Comparison of ENCODE assay signal across 8 cellular contexts in the genomic region with DNA sequence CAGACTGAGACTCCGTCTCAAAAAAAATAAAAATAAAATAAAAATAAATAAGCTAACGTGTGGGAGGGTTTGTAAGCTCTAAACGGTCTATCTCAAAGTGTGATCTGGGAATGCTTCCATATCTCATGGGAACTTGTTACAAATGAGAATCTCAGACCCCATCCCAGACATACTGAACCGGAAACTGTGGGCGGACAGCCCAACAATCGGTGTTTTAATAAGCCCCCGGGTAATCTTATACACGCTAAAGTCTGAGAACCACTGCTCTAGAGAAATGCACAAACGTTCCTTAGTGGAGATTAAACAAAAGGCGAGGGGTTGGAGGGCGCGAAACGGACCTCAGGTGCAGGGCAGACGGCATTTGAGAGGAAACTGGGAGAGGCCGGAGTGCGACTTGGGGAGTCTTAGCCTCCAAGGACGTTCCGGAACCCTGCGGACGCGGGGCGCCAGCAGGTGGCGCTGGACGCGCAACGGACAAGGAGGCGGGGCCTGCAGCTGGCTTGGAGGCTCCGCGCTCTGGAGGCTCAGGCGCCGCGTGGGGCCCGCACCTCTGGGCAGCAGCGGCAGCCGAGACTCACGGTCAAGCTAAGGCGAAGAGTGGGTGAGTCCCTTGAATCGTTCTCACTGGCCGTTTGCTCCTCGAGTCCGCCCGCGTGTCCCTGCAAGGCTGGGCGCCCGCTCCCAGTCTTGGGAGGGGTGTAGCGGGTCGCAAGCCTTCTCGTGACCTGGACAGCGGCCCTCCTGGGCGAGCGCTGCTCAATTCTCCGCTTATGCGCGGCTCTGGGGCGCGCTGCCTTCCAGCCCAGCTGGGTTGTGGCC. TPM values are rescaled to one million over a fixed set of nuclear protein-coding genes. Genes with fewer than 3 reads are reported as not detected.
DNase-seq lines count a peak whose midpoint lies in the region; ATAC-seq and TF ChIP-seq lines count a peak whose summit lies in the region.
"Not testable (repeated sequence)": the region's sequence is repeated elsewhere in the genome, so short reads cannot be mapped to it uniquely, and the experiment has no call there.

TSS of gene STEAP1 (plus strand) at position 527 of the 819 bp plus-strand sequence. CDS start 5,320 bp downstream, outside the sequence.

- intact Hi-C loops in heart left ventricle (cut with DNase I): loop anchor here (1.0 to 10.0 kb wide), 10 partner anchors 58 to 278 kb away; partner anchors contain the start of gene STEAP2 (in 1 of the 10)

- CTCF ChIA-PET in T-cell (lab: Charles Lee): interaction anchor here (0.6 to 3.2 kb wide), 10 partner anchors 89 to 301 kb away, joined by 3 to 69 read pairs (median 3); no protein-coding TSS in a partner anchor

- peak within 1 kb of the TSS; percentile 51 to 68 (median 59) for H3K4me3 Mint-ChIP-seq in T-cell

- not testable (repeated sequence) for H3K79me2 ChIP-seq in parathyroid adenoma

- peaks cover 0 to 10% (median 0%) of the 10 kb centered on the region in 12 donors for H3K4me1 ChIP-seq in heart left ventricle
- not testable (repeated sequence) for H3K4me1 ChIP-seq in parathyroid adenoma; thymus (ENCODE audit: control insufficient read depth, insufficient read depth, low read length)

- H3K4me2 ChIP-seq in parathyroid adenoma (ENCODE audit: low read length): peak within 1 kb of the TSS; percentile 87

- 4 to 6% (median 5%) methylated on average over 48 to 56 of the region's 56 CpGs for WGBS in adipose tissue, 3 donors
- WGBS in heart left ventricle, 4 donors: 5 to 17% (median 9%) methylated on average over 22 to 56 of the region's 56 CpGs
- 9% methylated on average over 56 of the region's 56 CpGs for WGBS in thymus

- not testable (repeated sequence) for H3K27ac ChIP-seq in adipose tissue (ENCODE audit: low read depth, low read length); thymus (ENCODE audit: low read depth)
- H3K27ac ChIP-seq in heart left ventricle (peak within 1 kb of the TSS in 3 of 12 donors; percentile 35 to 63 (median 42)), parathyroid adenoma (peak within 1 kb of the TSS; percentile 29)

- POLR2A ChIA-PET in T-cell (lab: Charles Lee): interaction anchor here in 1 of 2 donors (0.6 kb wide), 1 partner anchor 1246 kb away, joined by 3 read pairs; no protein-coding TSS in a partner anchor

- H3K27ac Mint-ChIP-seq in T-cell: not testable (repeated sequence)

- H3K4me3 ChIP-seq in heart left ventricle (peak within 1 kb of the TSS; percentile 21 to 70 (median 54)), parathyroid adenoma (ENCODE audit: low read depth, low read length) (peak within 1 kb of the TSS; percentile 55), thymus (ENCODE audit: low read length) (peak within 1 kb of the TSS; percentile 35)

- H3K36me3 Mint-ChIP-seq in T-cell: not testable (repeated sequence)

- H3K9ac ChIP-seq in parathyroid adenoma: not testable (repeated sequence)

- TF ChIP-seq CTCF in GM12874 (IDR thresholded peaks at IDR 0.05; ENCODE audit: insufficient read depth, low read depth, low read length) (peak; percentile 86), heart left ventricle (IDR thresholded peaks at IDR 0.05) (peak; percentile 82 to 96 (median 88)), parathyroid adenoma (IDR thresholded peaks at IDR 0.05) (peak; percentile 95)

- DNase-seq in NCI-H1092 treated with DMSO at 0.1 percent for 48 hours (lab: John Stamatoyannopoulos, UW) (peak; percentile 71), T-cell (peak; percentile 39 to 86 (median 76)), heart left ventricle (peak; percentile 84 to 94 (median 88))

- TF ChIP-seq POLR2A in heart left ventricle (IDR thresholded peaks at IDR 0.05): not testable (repeated sequence)

- H3K9me3 ChIP-seq in heart left ventricle; parathyroid adenoma (ENCODE audit: control insufficient read depth, low read length); thymus (ENCODE audit: control insufficient read depth): not testable (repeated sequence)

- H2AFZ ChIP-seq in parathyroid adenoma: peak within 1 kb of the TSS; percentile 99

- peaks cover 18 to 22% of the 10 kb centered on the region in 2 donors for H3K27me3 Mint-ChIP-seq in T-cell

- H3K27me3 ChIP-seq in heart left ventricle; parathyroid adenoma (ENCODE audit: control insufficient read depth, insufficient read depth, low read length); thymus (ENCODE audit: control insufficient read depth, insufficient read depth): not testable (repeated sequence)

- not testable (repeated sequence) for H3K4me1 Mint-ChIP-seq in T-cell

- ATAC-seq in HG02678 (IDR thresholded peaks at IDR 0.05; ENCODE audit: unreplicated experiment) (peak; percentile 93), T-cell (replicated peaks in 1 of 4) (peak; percentile 94 to 98 (median 96)), heart left ventricle (peak; percentile 77 to 99 (median 98))

- H3K9me3 Mint-ChIP-seq in T-cell: not testable (repeated sequence)

- not testable (repeated sequence) for H3K36me3 ChIP-seq in heart left ventricle; parathyroid adenoma (ENCODE audit: control insufficient read depth, insufficient read depth, low read length); thymus (ENCODE audit: control insufficient read depth, insufficient read depth)

RNA-seq across cellular contexts. Expression of gene STEAP1, which starts in this region (rescaled TPM):
- total RNA-seq in T-cell (under 1 TPM in 1 of 5 donors, not detected in 4; 0.19 TPM), heart left ventricle (1 to 10 TPM in 4 of 9 donors, under 1 TPM in 5; 0.49 to 8.3 (median 0.92) TPM)
- polyA plus RNA-seq in adipose tissue (10 to 100 TPM in 2 of 3 donors, 1 to 10 TPM in 1; 4.3 to 50.9 (median 17.2) TPM), heart left ventricle (under 1 TPM; 0.34 to 0.82 TPM), thymus (3.8 TPM)

Comparison
In these comparisons a context has a peak if more than half of its experiments do, and no peak if none do; other contexts are left out.
1. Peak in DNase-seq and ATAC-seq in T-cell; RNA of the gene not detected or under 1 TPM.